8 cellular contexts compared by ENCODE assay signal in genomic region chr11:33015621-33016551, GRCh38. TPM values are rescaled to one million over a fixed set of nuclear protein-coding genes. Genes with fewer than 3 reads are reported as not detected.
DNase-seq lines count a peak whose midpoint lies in the region; TF ChIP-seq lines count a peak whose summit lies in the region.

Gene DEPDC7, plus strand, starts transcription at chr11:33015878. Its CDS starts 78 bp downstream, at chr11:33015956.

- peaks cover 15% of the 10 kb centered on the region for H3K4me1 Mint-ChIP-seq in type B pancreatic cell (ENCODE audit: unreplicated experiment)

- H3K9me3 ChIP-seq in right atrium auricular region: no peaks in the 10 kb centered on the region

- no peak for TF ChIP-seq CTCF in right atrium auricular region (IDR thresholded peaks at IDR 0.05)
- TF ChIP-seq CTCF in type B pancreatic cell (conservative IDR thresholded peaks at IDR 0.05): no peak

- no peaks in the 10 kb centered on the region for H3K36me3 Mint-ChIP-seq in type B pancreatic cell

- peak within 1 kb of the TSS; percentile 87 for H3K4me3 Mint-ChIP-seq in type B pancreatic cell

- no peaks in the 10 kb centered on the region for H3K27me3 ChIP-seq in right atrium auricular region

- H3K27me3 Mint-ChIP-seq in type B pancreatic cell: peaks cover 42% of the 10 kb centered on the region

- intact Hi-C loops in posterior vena cava (cut with DNase I): no loop called here

- peak within 1 kb of the TSS; percentile 42 to 60 for H3K4me3 ChIP-seq in right atrium auricular region

- no peaks in the 10 kb centered on the region for H3K36me3 ChIP-seq in right atrium auricular region

- no peaks in the 10 kb centered on the region for H3K4me1 ChIP-seq in right atrium auricular region

- peak within 1 kb of the TSS; percentile 55 for H3K27ac Mint-ChIP-seq in type B pancreatic cell

- peak within 1 kb of the TSS in 1 of 2 donors; percentile 51 for H3K27ac ChIP-seq in right atrium auricular region

- no peaks in the 10 kb centered on the region for H3K9me3 Mint-ChIP-seq in type B pancreatic cell

- DNase-seq in GM04503 (ENCODE audit: low read depth) (peak; percentile 44), HCEC 1CT (peak; percentile 89), NCI-H1092 treated with DMSO at 0.1 percent for 48 hours (lab: John Stamatoyannopoulos, UW) (peak; percentile 96), T follicular helper cell (ENCODE audit: low read depth) (peak; percentile 70), amniotic epithelial cell (ENCODE audit: low read depth) (peak; percentile 78), right atrium auricular region (ENCODE audit: low spot score) (peak; percentile 89), posterior vena cava (ENCODE audit: low spot score) (peak; percentile 97), type B pancreatic cell (ENCODE audit: extremely low spot score, unreplicated experiment) (peak; percentile 88)

RNA-seq across cellular contexts. Expression of gene DEPDC7, which starts in this region (rescaled TPM):
- under 1 TPM; 0.33 to 0.51 TPM for total RNA-seq in right atrium auricular region
- total RNA-seq in posterior vena cava: 1 to 10 TPM; 1.4 TPM
- 3.7 and 6.6 TPM in 2 replicates for total RNA-seq in type B pancreatic cell (ENCODE audit: low replicate concordance)

Comparison
In these comparisons a context has a peak if more than half of its experiments do, and no peak if none do; other contexts are left out.
1. Peak in DNase-seq and H3K4me3 ChIP-seq in right atrium auricular region; RNA of the gene not detected or under 1 TPM.
2. DNase-seq: peak in every context shown above with its lines; median percentile 97 in posterior vena cava; 96 in NCI-H1092 treated with DMSO at 0.1 percent for 48 hours; 89 in HCEC 1CT; 89 in right atrium auricular region; 88 in type B pancreatic cell; 78 in amniotic epithelial cell; 70 in T follicular helper cell; 44 in GM04503.